ENCODE assay signal across 8 cellular contexts in genomic region chr1:246698466-246699094, GRCh38. TPM values are rescaled to one million over a fixed set of nuclear protein-coding genes. Genes with fewer than 3 reads are reported as not detected.
DNase-seq lines count a peak whose midpoint lies in the region; ATAC-seq and TF ChIP-seq lines count a peak whose summit lies in the region.

No MANE protein-coding gene starts in this region.

- H3K27me3 ChIP-seq in adrenal gland: no peaks in the 10 kb centered on the region
- H3K27me3 ChIP-seq in mesenchymal stem cell (ENCODE audit: control insufficient read depth in 1 of 2, insufficient read depth in 1 of 2, low read length in 2 of 2): no peaks in the 10 kb centered on the region
- no peaks in the 10 kb centered on the region for H3K27me3 ChIP-seq in tibial nerve

- peak overlapping the region; percentile 89 for H3K9ac ChIP-seq in mesenchymal stem cell (ENCODE audit: low read length)

- no peak for ATAC-seq in GM18505 (IDR thresholded peaks at IDR 0.05; ENCODE audit: unreplicated experiment)
- no peak for ATAC-seq in GM21367 (IDR thresholded peaks at IDR 0.05; ENCODE audit: unreplicated experiment)

- H3K27ac ChIP-seq in adrenal gland (peak overlapping the region in 3 of 5 donors; percentile 35 to 46 (median 45)), mesenchymal stem cell (ENCODE audit: low read length, poor library complexity, severe bottlenecking) (no peak overlapping the region), tibial nerve (peak overlapping the region; percentile 9 to 61 (median 44))

- peak overlapping the region; percentile 84 for H3K4me2 ChIP-seq in mesenchymal stem cell (ENCODE audit: low read length, poor library complexity, severe bottlenecking)

- no peak overlapping the region for H3K4ac ChIP-seq in mesenchymal stem cell (ENCODE audit: low read depth in 1 of 2, low read length in 2 of 2)

- H3K79me1 ChIP-seq in mesenchymal stem cell (replicated peaks; ENCODE audit: low read length, poor library complexity, severe bottlenecking): no peaks in the 10 kb centered on the region

- no peak overlapping the region for H2BK5ac ChIP-seq in mesenchymal stem cell (ENCODE audit: low read depth, low read length, poor library complexity, severe bottlenecking)

- H3K4me3 ChIP-seq in adrenal gland: peak overlapping the region in 1 of 4 donors; percentile 48
- H3K4me3 ChIP-seq in mesenchymal stem cell (ENCODE audit: insufficient read depth in 1 of 2, low read depth in 1 of 2, low read length in 2 of 2): peak overlapping the region in 1 of 2 experiments; percentile 69
- peak overlapping the region in 3 of 4 donors; percentile 21 to 42 (median 31) for H3K4me3 ChIP-seq in tibial nerve

- H3K9me3 ChIP-seq in adrenal gland (replicated peaks in 1 of 3): no peaks in the 10 kb centered on the region
- H3K9me3 ChIP-seq in mesenchymal stem cell (ENCODE audit: control insufficient read depth, low read length): peaks cover 2% of the 10 kb centered on the region
- peaks cover 0 to 3% (median 0%) of the 10 kb centered on the region in 4 donors for H3K9me3 ChIP-seq in tibial nerve

- H2BK12ac ChIP-seq in mesenchymal stem cell (ENCODE audit: low read length in 2 of 2): no peak overlapping the region

- H4K8ac ChIP-seq in mesenchymal stem cell (ENCODE audit: low read length): no peak overlapping the region

- no peaks in the 10 kb centered on the region for H3K36me3 Mint-ChIP-seq in activated naive CD4-positive, alpha-beta T cell treated with anti-CD3 and anti-CD28 coated beads, Interleukin-2, amount 50 U/mL, for 24 hours

- 75 to 87% (median 81%) methylated on average over 8 of the region's 8 CpGs for WGBS in adrenal gland, 4 donors
- 94% methylated on average over 8 of the region's 8 CpGs for WGBS in mesenchymal stem cell
- WGBS in tibial nerve, 2 donors: 81 to 86% methylated on average over 8 of the region's 8 CpGs

- DNase-seq in activated naive CD4-positive, alpha-beta T cell treated with Interleukin-2 at 50 U/mL for 16 hours: no peak
- no peak for DNase-seq in adrenal gland
- DNase-seq in mesenchymal stem cell: no peak
- no peak for DNase-seq in tibial nerve (ENCODE audit: low spot score in 2 of 2)
- DNase-seq in NCI-H774 (lab: John Stamatoyannopoulos, UW): no peak

- H3K14ac ChIP-seq in mesenchymal stem cell (ENCODE audit: low read length in 2 of 2): no peak overlapping the region

- intact Hi-C loops in adrenal gland (cut with DNase I): loop anchor here in 1 of 2 donors (5.0 kb wide), 1 partner anchor 191 kb away; the partner anchor contains the start of gene SMYD3

- H2BK15ac ChIP-seq in mesenchymal stem cell (ENCODE audit: low read depth, poor library complexity, severe bottlenecking): no peak overlapping the region

- H3K27me3 Mint-ChIP-seq in activated naive CD4-positive, alpha-beta T cell treated with anti-CD3 and anti-CD28 coated beads, Interleukin-2, amount 50 U/mL, for 24 hours: peaks cover 1% of the 10 kb centered on the region

- H3K4me1 Mint-ChIP-seq in activated naive CD4-positive, alpha-beta T cell treated with anti-CD3 and anti-CD28 coated beads, Interleukin-2, amount 50 U/mL, for 24 hours: peaks cover 5% of the 10 kb centered on the region

- TF ChIP-seq EP300 in tibial nerve (IDR thresholded peaks at IDR 0.05): no peak

- no peak overlapping the region for H2AFZ ChIP-seq in mesenchymal stem cell (ENCODE audit: low read depth, low read length)

- H2AK5ac ChIP-seq in mesenchymal stem cell (ENCODE audit: low read length, severe bottlenecking): no peak overlapping the region

- H3K23ac ChIP-seq in mesenchymal stem cell (ENCODE audit: low read length in 2 of 2): no peak overlapping the region

- no peak for TF ChIP-seq POLR2A in adrenal gland (IDR thresholded peaks at IDR 0.05)
- TF ChIP-seq POLR2A in tibial nerve (IDR thresholded peaks at IDR 0.05): no peak
- no peak for TF ChIP-seq POLR2A in GM18505 (IDR thresholded peaks at IDR 0.05; ENCODE audit: borderline replicate concordance, extremely low read depth, insufficient read depth, insufficient read length)

- no peak overlapping the region for H2BK120ac ChIP-seq in mesenchymal stem cell (ENCODE audit: low read depth, low read length)

- H3K36me3 ChIP-seq in adrenal gland (replicated peaks in 1 of 2): no peaks in the 10 kb centered on the region
- H3K36me3 ChIP-seq in mesenchymal stem cell (ENCODE audit: control insufficient read depth in 1 of 2, insufficient read depth in 2 of 2, low read depth in 1 of 2, low read length in 2 of 2): no peaks in the 10 kb centered on the region
- no peaks in the 10 kb centered on the region for H3K36me3 ChIP-seq in tibial nerve

- H3K4me1 ChIP-seq in adrenal gland (replicated peaks in 1 of 2) (peaks cover 3 to 7% of the 10 kb centered on the region in 2 donors), mesenchymal stem cell (ENCODE audit: control insufficient read depth, insufficient read depth, low read depth, low read length) (peaks cover 1% of the 10 kb centered on the region), tibial nerve (peaks cover 0 to 17% (median 0%) of the 10 kb centered on the region in 4 donors)

- peaks cover 4% of the 10 kb centered on the region for H3K9me3 Mint-ChIP-seq in activated naive CD4-positive, alpha-beta T cell treated with anti-CD3 and anti-CD28 coated beads, Interleukin-2, amount 50 U/mL, for 24 hours

- no peak overlapping the region for H3K27ac Mint-ChIP-seq in activated naive CD4-positive, alpha-beta T cell treated with anti-CD3 and anti-CD28 coated beads, Interleukin-2, amount 50 U/mL, for 24 hours

- no peak overlapping the region for H4K91ac ChIP-seq in mesenchymal stem cell (ENCODE audit: low read length)

- TF ChIP-seq CTCF in adrenal gland (IDR thresholded peaks at IDR 0.05) (no peak), tibial nerve (IDR thresholded peaks at IDR 0.05) (no peak)

- H3K18ac ChIP-seq in mesenchymal stem cell (ENCODE audit: low read depth in 1 of 2, low read length in 2 of 2): no peak overlapping the region

- peak overlapping the region; percentile 34 for H3K4me3 Mint-ChIP-seq in activated naive CD4-positive, alpha-beta T cell treated with anti-CD3 and anti-CD28 coated beads, Interleukin-2, amount 50 U/mL, for 24 hours

RNA-seq across cellular contexts. Expression of gene SCCPDH, which starts 25.6 kb away (rescaled TPM):
- total RNA-seq in adrenal gland (100 to 1,000 TPM in 1 of 8 donors, 10 to 100 TPM in 7; 34.2 to 108 (median 60.7) TPM), tibial nerve (100 to 1,000 TPM in 1 of 4 donors, 10 to 100 TPM in 3; 61.2 to 109 (median 74.6) TPM)
- 100 to 1,000 TPM in 1 of 3 donors, 10 to 100 TPM in 2; 12.0 to 116 (median 27.6) TPM for polyA plus RNA-seq in adrenal gland
- 25.2 TPM for polyA plus RNA-seq in mesenchymal stem cell (2013, experiment 1 of 2)
- 26.5 TPM for polyA plus RNA-seq in mesenchymal stem cell (2013, experiment 2 of 2)
